Comparison of ENCODE assay signal across 14 cellular contexts in genomic region chr20:42938486-42939205, GRCh38.
DNase-seq lines count a peak whose midpoint lies in the region; ATAC-seq and TF ChIP-seq lines count a peak whose summit lies in the region.
"Had no signal": no experiment of that assay in that cellular context is flagged by ENCODE, and none has a peak within 500 bp of the region (broad histone marks: within the 10 kb centered on the region; RNA-seq: fewer than 3 reads in every experiment).

No MANE protein-coding gene starts in this region.

- H3K4me2 ChIP-seq in mammary epithelial cell (ENCODE audit: insufficient read depth, low read depth, low read length) (no peak overlapping the region), PC-3 (ENCODE audit: low read length) (no peak overlapping the region)

- H2AFZ ChIP-seq in mammary epithelial cell (ENCODE audit: low read depth, low read length) (no peak overlapping the region), PC-3 (ENCODE audit: low read length) (no peak overlapping the region)

- POLR2A ChIA-PET in MCF 10A (lab: Yijun Ruan, JAX), result no interaction called here
- POLR2A ChIA-PET in PC-3 (lab: Charles Lee; ENCODE audit: unreplicated experiment), result no interaction called here

- CTCF ChIA-PET in MCF 10A (lab: Yijun Ruan, JAX), result interaction anchor here (0.8 kb wide), 1 partner anchor 395 kb away, joined by 3 read pairs; no protein-coding TSS in a partner anchor
- CTCF ChIA-PET in mammary epithelial cell (lab: Charles Lee; ENCODE audit: low non-redundant PET), result no interaction called here
- CTCF ChIA-PET in PC-3 (lab: Charles Lee), result no interaction called here

- WGBS in mammary epithelial cell (ENCODE audit: low coverage, missing lambda C conversion rate), result 3% methylated on average over 3 of the region's 3 CpGs
- 73 to 84% methylated on average over 3 of the region's 3 CpGs for WGBS in testis, 2 donors

- H3K9ac ChIP-seq in mammary epithelial cell (ENCODE audit: insufficient read depth, low read length), result no peak overlapping the region
- H3K9ac ChIP-seq in PC-3 (ENCODE audit: low read length), result no peak overlapping the region

- no peaks in the 10 kb centered on the region for H3K27me3 Mint-ChIP-seq in MCF 10A (ENCODE audit: insufficient read depth, unreplicated experiment)

- no peak overlapping the region for H3K27ac Mint-ChIP-seq in MCF 10A (ENCODE audit: low read depth, unreplicated experiment)
- H3K27ac Mint-ChIP-seq: CD14-positive monocyte; CD8-positive, alpha-beta T cell had no signal

- dilution Hi-C loops in mammary epithelial cell (cut with HindIII; ENCODE audit: low sequenced_read_pairs), result no loop called here

- TF ChIP-seq CTCF in breast epithelium (IDR thresholded peaks at IDR 0.05), result no peak
- no peak for TF ChIP-seq CTCF in MCF 10A (IDR thresholded peaks at IDR 0.05; ENCODE audit: unreplicated experiment)
- no peak for TF ChIP-seq CTCF in mammary epithelial cell (conservative IDR thresholded peaks at IDR 0.05 in 1 of 2, IDR thresholded peaks at IDR 0.05 in 1 of 2; ENCODE audit: extremely low read depth in 1 of 2, insufficient read depth in 1 of 2, low read depth in 1 of 2, low read length in 2 of 2)
- TF ChIP-seq CTCF in testis (IDR thresholded peaks at IDR 0.05), result no peak
- TF ChIP-seq CTCF in PC-3 (conservative IDR thresholded peaks at IDR 0.05; ENCODE audit: low read depth, low read length), result no peak

- no peaks in the 10 kb centered on the region for H4K20me1 ChIP-seq in mammary epithelial cell (ENCODE audit: insufficient read depth, low read length)
- H4K20me1 ChIP-seq in PC-3 (ENCODE audit: low read length), result no peaks in the 10 kb centered on the region

- H3K27ac ChIP-seq in breast epithelium (peak overlapping the region; percentile 84 to 85), mammary epithelial cell (ENCODE audit: insufficient read depth, low read depth, low read length) (no peak overlapping the region), testis (no peak overlapping the region), PC-3 (ENCODE audit: low read length) (no peak overlapping the region)
- H3K27ac ChIP-seq: 22Rv1 had no signal

- H3F3A ChIP-seq in PC-3 (ENCODE audit: low read length, unreplicated experiment), result no peaks in the 10 kb centered on the region

- no peak overlapping the region for H3K4me3 ChIP-seq in breast epithelium
- no peak overlapping the region for H3K4me3 ChIP-seq in mammary epithelial cell (replicated peaks in 1 of 3; ENCODE audit: insufficient read depth in 1 of 3, low read depth in 2 of 3, low read length in 3 of 3)
- H3K4me3 ChIP-seq in testis, result no peak overlapping the region
- no peak overlapping the region for H3K4me3 ChIP-seq in PC-3 (ENCODE audit: low read length)

- no TSS peak for BruUV-seq in MCF 10A (replicated peaks; lab: Mats Ljungman, UMichigan)
- no TSS peak for BruUV-seq in mammary epithelial cell (replicated peaks; lab: Mats Ljungman, UMichigan)
- no TSS peak for BruUV-seq in PC-3 (replicated peaks; lab: Mats Ljungman, UMichigan)

- no peak overlapping the region for H3K4me3 Mint-ChIP-seq in MCF 10A (ENCODE audit: unreplicated experiment)
- H3K4me3 Mint-ChIP-seq: CD14-positive monocyte; CD8-positive, alpha-beta T cell had no signal

- H3K9me3 Mint-ChIP-seq in MCF 10A (ENCODE audit: unreplicated experiment), result peaks cover 55% of the 10 kb centered on the region

- H3K9me3 ChIP-seq in breast epithelium, result no peaks in the 10 kb centered on the region
- peaks cover 25% of the 10 kb centered on the region for H3K9me3 ChIP-seq in mammary epithelial cell (replicated peaks; ENCODE audit: insufficient read depth, low read length)
- H3K9me3 ChIP-seq in testis, result no peaks in the 10 kb centered on the region
- H3K9me3 ChIP-seq in PC-3 (ENCODE audit: low read length), result peaks cover 21% of the 10 kb centered on the region
- H3K9me3 ChIP-seq: Caco-2 had no signal

- H3K4me1 Mint-ChIP-seq in MCF 10A (ENCODE audit: insufficient read depth, unreplicated experiment), result no peaks in the 10 kb centered on the region
- H3K4me1 Mint-ChIP-seq: CD14-positive monocyte had no signal

- H3K36me3 Mint-ChIP-seq in MCF 10A (ENCODE audit: insufficient read depth, unreplicated experiment), result no peaks in the 10 kb centered on the region
- H3K36me3 Mint-ChIP-seq: CD14-positive monocyte; CD8-positive, alpha-beta T cell had no signal

- no peaks in the 10 kb centered on the region for H3K79me2 ChIP-seq in mammary epithelial cell (ENCODE audit: insufficient read depth, low read length)
- no peaks in the 10 kb centered on the region for H3K79me2 ChIP-seq in PC-3 (ENCODE audit: low read length)

- TF ChIP-seq POLR2A in breast epithelium (IDR thresholded peaks at IDR 0.05) (no peak), testis (IDR thresholded peaks at IDR 0.05) (no peak)

- no peaks in the 10 kb centered on the region for H3K36me3 ChIP-seq in breast epithelium
- no peaks in the 10 kb centered on the region for H3K36me3 ChIP-seq in mammary epithelial cell (ENCODE audit: insufficient read depth, low read length)
- no peaks in the 10 kb centered on the region for H3K36me3 ChIP-seq in testis (ENCODE audit: low read depth, missing control alignments)
- no peaks in the 10 kb centered on the region for H3K36me3 ChIP-seq in PC-3 (ENCODE audit: low read depth, low read length)

- in situ Hi-C loops in mammary epithelial cell (cut with MboI; ENCODE audit: low sequenced_read_pairs in 2 of 2), result no loop called here

- ATAC-seq in HG03439 (IDR thresholded peaks at IDR 0.05; ENCODE audit: unreplicated experiment) (no peak), PC-3 (no peak)
- ATAC-seq: CD8-positive, alpha-beta T cell had no signal

- DNase-seq in breast epithelium (ENCODE audit: low spot score in 2 of 2) (peak in 1 of 2 donors; percentile 78), MCF 10A (ENCODE audit: unreplicated experiment) (no peak), mammary epithelial cell (peak; percentile 15), left kidney (ENCODE audit: low read depth, low spot score) (peak; percentile 9), testis (peak; percentile 17), NOMO-1 treated with DMSO at 0.1 percent for 48 hours (lab: John Stamatoyannopoulos, UW; ENCODE audit: unreplicated experiment) (no peak), PC-3 (no peak)
- DNase-seq: Caco-2; CD8-positive, alpha-beta T cell; DMS53; GF-D8 had no signal

- no peaks in the 10 kb centered on the region for H3K9me2 ChIP-seq in PC-3 (replicated peaks; ENCODE audit: low read length)

- H3K4me1 ChIP-seq in breast epithelium (no peaks in the 10 kb centered on the region), mammary epithelial cell (ENCODE audit: insufficient read depth, low read length) (no peaks in the 10 kb centered on the region), testis (no peaks in the 10 kb centered on the region), PC-3 (ENCODE audit: insufficient read depth, low read length) (no peaks in the 10 kb centered on the region)
- H3K4me1 ChIP-seq: Caco-2 had no signal

- H3K27me3 ChIP-seq in breast epithelium (no peaks in the 10 kb centered on the region), mammary epithelial cell (ENCODE audit: insufficient read depth, low read length) (no peaks in the 10 kb centered on the region), testis (no peaks in the 10 kb centered on the region), PC-3 (ENCODE audit: low read length) (no peaks in the 10 kb centered on the region)

- intact Hi-C loops in breast epithelium (cut with DNase I; ENCODE audit: low total_unique reads), result no loop called here
- intact Hi-C loops in MCF 10A (cut with micrococcal nuclease), result no loop called here
- intact Hi-C loops in mammary epithelial cell (cut with micrococcal nuclease), result no loop called here
- intact Hi-C loops in testis (cut with DNase I; ENCODE audit: low total_unique reads), result no loop called here
- intact Hi-C loops in PC-3 (cut with micrococcal nuclease), result no loop called here

Comparison
In these comparisons a context has a peak if more than half of its experiments do, and no peak if none do; other contexts are left out.
1. DNase-seq: peak in mammary epithelial cell (single experiment), left kidney (single experiment) and testis (single experiment); none in MCF 10A (single experiment), NOMO-1 treated with DMSO at 0.1 percent for 48 hours (single experiment) and PC-3 (single experiment).
2. H3K27ac ChIP-seq: peak in breast epithelium (2 of 2); none in mammary epithelial cell (single experiment), testis (0 of 2) and PC-3 (single experiment).